In the genomic region with DNA sequence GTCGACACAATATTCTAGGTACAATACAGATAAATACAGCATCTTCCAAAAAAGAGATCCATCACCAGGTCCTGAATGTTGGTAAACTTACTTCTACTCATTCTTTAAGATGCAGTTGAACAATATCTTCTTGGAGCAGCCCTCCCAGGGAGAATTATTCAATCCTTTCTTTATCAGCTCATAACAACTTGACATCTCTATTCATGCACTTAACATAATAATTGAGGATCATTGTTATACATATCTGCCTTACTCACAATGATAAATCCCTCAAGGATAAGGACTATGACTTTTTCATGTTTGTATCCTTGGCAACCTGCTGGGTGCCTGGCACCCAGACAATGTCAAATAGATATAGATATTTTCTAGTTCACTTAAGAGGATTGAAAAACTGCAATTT, we compare ENCODE assay signal across 19 cellular contexts.
DNase-seq lines count a peak whose midpoint lies in the region; TF ChIP-seq lines count a peak whose summit lies in the region.
"Had no signal": no experiment of that assay in that cellular context is flagged by ENCODE, and none has a peak within 500 bp of the region (broad histone marks: within the 10 kb centered on the region; RNA-seq: fewer than 3 reads in every experiment).

No MANE protein-coding gene starts in this region.

- H3K9ac ChIP-seq in BLaER1 treated with 17β-estradiol and CSF1 and Interleukin-3, amounts not matched to agents 10 nM and 100 nM = peak overlapping the region in 10 of 11 experiments; percentile 28 to 72 (median 60); a peak in 16 of 22 replicates
- H3K9ac ChIP-seq in Loucy (ENCODE audit: low read depth, low read length, poor library complexity, severe bottlenecking) = peak overlapping the region; percentile 66
- H3K9ac ChIP-seq in neural cell (ENCODE audit: low read length) = no peak overlapping the region

- H3F3A ChIP-seq in Loucy (ENCODE audit: low read depth) (peaks cover 9% of the 10 kb centered on the region; the same call in 1 of the 2 replicates), neural cell (ENCODE audit: insufficient read depth, low read length, poor library complexity, severe bottlenecking) (no peaks in the 10 kb centered on the region)

- H3K4me1 ChIP-seq in BLaER1 treated with 17β-estradiol and CSF1 and Interleukin-3, amounts not matched to agents 10 nM and 100 nM = peaks cover 24 to 42% (median 31%) of the 10 kb centered on the region in 10 experiments
- H3K4me1 ChIP-seq in Loucy (ENCODE audit: insufficient read depth, low read length, poor library complexity, severe bottlenecking) = peaks cover 46% of the 10 kb centered on the region
- H3K4me1 ChIP-seq: A549 had no signal

- peak overlapping the region; percentile 54 to 81 (median 68); a peak in 19 of 22 replicates for H3K4me2 ChIP-seq in BLaER1 treated with 17β-estradiol and CSF1 and Interleukin-3, amounts not matched to agents 10 nM and 100 nM
- H3K4me2 ChIP-seq in Loucy (ENCODE audit: low read depth, low read length, poor library complexity, severe bottlenecking) (peak overlapping the region; percentile 67), neural cell (ENCODE audit: low read length) (no peak overlapping the region)
- H3K4me2 ChIP-seq: A549 had no signal

- no peak overlapping the region for H3K4me3 ChIP-seq in BLaER1 treated with 17β-estradiol and CSF1 and Interleukin-3, amounts not matched to agents 10 nM and 100 nM
- H3K4me3 ChIP-seq in Loucy (ENCODE audit: low read length, poor library complexity, severe bottlenecking) = peak overlapping the region; percentile 52
- H3K4me3 ChIP-seq in neural cell (ENCODE audit: low read length) = no peak overlapping the region
- H3K4me3 ChIP-seq in H7 (ENCODE audit: insufficient read depth, low read depth, low read length) = no peak overlapping the region
- H3K4me3 ChIP-seq: A549, K562 had no signal

- TF ChIP-seq CTCF in Loucy (conservative IDR thresholded peaks at IDR 0.05; ENCODE audit: low read length) (no peak), neural cell (IDR thresholded peaks at IDR 0.05; ENCODE audit: poor library complexity, severe bottlenecking) (no peak)

- H3K27ac ChIP-seq in BLaER1 treated with 17β-estradiol and CSF1 and Interleukin-3, amounts not matched to agents 10 nM and 100 nM = peak overlapping the region; percentile 37 to 87 (median 81); a peak in 20 of 22 replicates
- H3K27ac ChIP-seq in neural cell (ENCODE audit: low read length) = peak overlapping the region; percentile 40
- H3K27ac ChIP-seq: 22Rv1, A549 had no signal

- peaks cover 0 to 7% (median 0%) of the 10 kb centered on the region in 11 experiments; a peak in 3 of 22 replicates for H3K9me3 ChIP-seq in BLaER1 treated with 17β-estradiol and CSF1 and Interleukin-3, amounts not matched to agents 10 nM and 100 nM (replicated peaks in 1 of 11)
- no peaks in the 10 kb centered on the region for H3K9me3 ChIP-seq in Loucy (ENCODE audit: insufficient read depth, low read depth, low read length)
- no peaks in the 10 kb centered on the region for H3K9me3 ChIP-seq in neural cell (ENCODE audit: low read length)
- H3K9me3 ChIP-seq: A549 had no signal

- no peak for TF ChIP-seq RAD21 in neural cell (conservative IDR thresholded peaks at IDR 0.05)

- H3K36me3 ChIP-seq in BLaER1 treated with 17β-estradiol and CSF1 and Interleukin-3, amounts not matched to agents 10 nM and 100 nM = no peaks in the 10 kb centered on the region
- H3K36me3 ChIP-seq in Loucy (ENCODE audit: insufficient read depth, low read length) (no peaks in the 10 kb centered on the region), neural cell (ENCODE audit: insufficient read depth, low read length) (no peaks in the 10 kb centered on the region), H7 (replicated peaks; ENCODE audit: control insufficient read depth, insufficient read depth, low read length) (no peaks in the 10 kb centered on the region)

- H4K20me1 ChIP-seq in BLaER1 treated with 17β-estradiol and CSF1 and Interleukin-3, amounts not matched to agents 10 nM and 100 nM = no peaks in the 10 kb centered on the region
- H4K20me1 ChIP-seq in Loucy (ENCODE audit: insufficient read depth, low read length, poor library complexity, severe bottlenecking) (no peaks in the 10 kb centered on the region), neural cell (ENCODE audit: insufficient read depth) (no peaks in the 10 kb centered on the region)

- peak overlapping the region; percentile 42; the same call in 1 of the 2 replicates for H2AFZ ChIP-seq in Loucy (ENCODE audit: low read length)
- H2AFZ ChIP-seq in neural cell (ENCODE audit: low read depth, low read length) = no peak overlapping the region

- DNase-seq in DMS 273 (lab: John Stamatoyannopoulos, UW; ENCODE audit: unreplicated experiment) (peak; percentile 9), DMS 273 treated with DMSO at 0.1 percent for 48 hours (lab: John Stamatoyannopoulos, UW) (no peak), H7 (no peak), SIG-M5 (lab: John Stamatoyannopoulos, UW) (no peak)
- DNase-seq: C1 segment of cervical spinal cord; CD4-positive, CD25-positive, alpha-beta regulatory T cell; CD8-positive, alpha-beta memory T cell; COR-L47; DMS153; DMS79; GF-D8; HCEC 1CT; IMR-90 had no signal

- peak; percentile 82 for TF ChIP-seq EP300 in neural cell (conservative IDR thresholded peaks at IDR 0.05; ENCODE audit: poor library complexity, severe bottlenecking)

- H3K27me3 ChIP-seq in BLaER1 treated with 17β-estradiol and CSF1 and Interleukin-3, amounts not matched to agents 10 nM and 100 nM = no peaks in the 10 kb centered on the region
- H3K27me3 ChIP-seq in Loucy (ENCODE audit: insufficient read depth, low read length, poor library complexity, severe bottlenecking) (no peaks in the 10 kb centered on the region), neural cell (ENCODE audit: insufficient read depth, low read depth, low read length) (no peaks in the 10 kb centered on the region), H7 (ENCODE audit: control insufficient read depth, insufficient read depth, low read length) (no peaks in the 10 kb centered on the region)

- H3K79me2 ChIP-seq in Loucy (ENCODE audit: insufficient read depth, low read length) (no peaks in the 10 kb centered on the region), neural cell (replicated peaks; ENCODE audit: insufficient read depth, low read length) (no peaks in the 10 kb centered on the region)

- H3K9me2 ChIP-seq in Loucy (replicated peaks; ENCODE audit: low read depth, low read length) (no peaks in the 10 kb centered on the region), neural cell (ENCODE audit: insufficient read depth, low read length) (no peaks in the 10 kb centered on the region)

TF ChIP-seq in neural cell, 6 proteins besides CTCF, POLR2A, EP300 and RAD21:
- TF ChIP-seq EZH2 (IDR thresholded peaks at IDR 0.05; ENCODE audit: borderline replicate concordance, insufficient read depth, low read length, poor library complexity, severe bottlenecking) (no peak), SMC3 (conservative IDR thresholded peaks at IDR 0.05; ENCODE audit: poor library complexity) (no peak), POLR2AphosphoS5 (IDR thresholded peaks at IDR 0.05) (peak; percentile 81), MXI1 (conservative IDR thresholded peaks at IDR 0.05; ENCODE audit: poor library complexity, severe bottlenecking) (no peak), TAF1 (IDR thresholded peaks at IDR 0.05; ENCODE audit: low read depth) (no peak)
- TF ChIP-seq, protein P1, sequence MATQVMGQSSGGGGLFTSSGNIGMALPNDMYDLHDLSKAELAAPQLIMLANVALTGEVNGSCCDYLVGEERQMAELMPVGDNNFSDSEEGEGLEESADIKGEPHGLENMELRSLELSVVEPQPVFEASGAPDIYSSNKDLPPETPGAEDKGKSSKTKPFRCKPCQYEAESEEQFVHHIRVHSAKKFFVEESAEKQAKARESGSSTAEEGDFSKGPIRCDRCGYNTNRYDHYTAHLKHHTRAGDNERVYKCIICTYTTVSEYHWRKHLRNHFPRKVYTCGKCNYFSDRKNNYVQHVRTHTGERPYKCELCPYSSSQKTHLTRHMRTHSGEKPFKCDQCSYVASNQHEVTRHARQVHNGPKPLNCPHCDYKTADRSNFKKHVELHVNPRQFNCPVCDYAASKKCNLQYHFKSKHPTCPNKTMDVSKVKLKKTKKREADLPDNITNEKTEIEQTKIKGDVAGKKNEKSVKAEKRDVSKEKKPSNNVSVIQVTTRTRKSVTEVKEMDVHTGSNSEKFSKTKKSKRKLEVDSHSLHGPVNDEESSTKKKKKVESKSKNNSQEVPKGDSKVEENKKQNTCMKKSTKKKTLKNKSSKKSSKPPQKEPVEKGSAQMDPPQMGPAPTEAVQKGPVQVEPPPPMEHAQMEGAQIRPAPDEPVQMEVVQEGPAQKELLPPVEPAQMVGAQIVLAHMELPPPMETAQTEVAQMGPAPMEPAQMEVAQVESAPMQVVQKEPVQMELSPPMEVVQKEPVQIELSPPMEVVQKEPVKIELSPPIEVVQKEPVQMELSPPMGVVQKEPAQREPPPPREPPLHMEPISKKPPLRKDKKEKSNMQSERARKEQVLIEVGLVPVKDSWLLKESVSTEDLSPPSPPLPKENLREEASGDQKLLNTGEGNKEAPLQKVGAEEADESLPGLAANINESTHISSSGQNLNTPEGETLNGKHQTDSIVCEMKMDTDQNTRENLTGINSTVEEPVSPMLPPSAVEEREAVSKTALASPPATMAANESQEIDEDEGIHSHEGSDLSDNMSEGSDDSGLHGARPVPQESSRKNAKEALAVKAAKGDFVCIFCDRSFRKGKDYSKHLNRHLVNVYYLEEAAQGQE (IDR thresholded peaks at IDR 0.05; ENCODE audit: borderline replicate concordance) = no peak
TF ChIP-seq in neural cell: peak in this region for 1.
